In the genomic region with DNA sequence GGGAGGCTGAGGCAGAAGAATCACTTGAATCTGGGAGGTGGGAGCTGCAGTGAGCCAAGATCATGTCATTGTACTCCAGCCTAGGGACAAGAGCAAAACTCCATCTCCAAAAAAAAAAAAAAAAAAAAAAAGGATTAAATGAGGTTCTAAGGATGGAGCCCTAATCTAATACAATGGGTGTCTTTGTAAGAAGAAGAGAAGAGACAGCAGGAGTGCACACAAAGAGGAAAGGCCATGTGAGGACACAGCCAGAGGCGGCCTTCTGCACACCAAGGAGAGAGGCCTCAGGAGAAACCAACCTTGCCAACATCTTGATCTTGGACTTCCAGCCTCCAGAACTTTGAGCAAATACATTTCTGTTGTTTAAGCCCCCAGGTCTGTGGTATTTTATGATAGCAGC, we compare ENCODE assay signal across 24 cellular contexts.
"Had no signal": no experiment of that assay in that cellular context is flagged by ENCODE, and none has a peak within 500 bp of the region (broad histone marks: within the 10 kb centered on the region; RNA-seq: fewer than 3 reads in every experiment).

No MANE protein-coding gene starts in this region.

- H3K27ac Mint-ChIP-seq: activated naive CD4-positive, alpha-beta T cell treated with anti-CD3 and anti-CD28 coated beads for 36 hours; stimulated activated naive CD8-positive, alpha-beta T cell treated with anti-CD3 and anti-CD28 coated beads, Interleukin-15, Interleukin-2, amounts not matched to agents 100 ng/mL and 50 ng/mL, for 24 hours had no signal

- H3K27ac ChIP-seq: breast epithelium, colonic mucosa, esophagus muscularis mucosa, gastrocnemius medialis, suprapubic skin, tibial nerve, uterus, VCaP had no signal

- H3K36me3 ChIP-seq: breast epithelium, colonic mucosa, esophagus muscularis mucosa, gastrocnemius medialis, suprapubic skin, tibial nerve, uterus had no signal

- H3K4me3 Mint-ChIP-seq: activated naive CD4-positive, alpha-beta T cell treated with anti-CD3 and anti-CD28 coated beads for 36 hours; activated naive CD8-positive, alpha-beta T cell treated with anti-CD3 and anti-CD28 coated beads, Interleukin-2, amount 10 ng/mL, durations not matched to agents 7 days and 5 days; neural crest cell; stimulated activated naive CD8-positive, alpha-beta T cell treated with anti-CD3 and anti-CD28 coated beads, Interleukin-15, Interleukin-2, amounts not matched to agents 100 ng/mL and 50 ng/mL, for 24 hours had no signal

- H3K4me1 ChIP-seq: breast epithelium, colonic mucosa, esophagus muscularis mucosa, suprapubic skin, tibial nerve, uterus had no signal

- H3K27me3 ChIP-seq: breast epithelium, colonic mucosa, esophagus muscularis mucosa, gastrocnemius medialis, suprapubic skin, tibial nerve, uterus had no signal

- DNase-seq: activated CD4-positive, alpha-beta T cell treated with anti-CD3 and anti-CD28 coated beads, Interleukin-2, amount 50 U/mL, for 4 hours; activated CD4-positive, CD25-positive, alpha-beta regulatory T cell treated with anti-CD3 and anti-CD28 coated beads, Interleukin-2, amount 50 U/mL, for 72 hours; activated CD8-positive, alpha-beta memory T cell treated with anti-CD3 and anti-CD28 coated beads, Interleukin-2, amount 50 U/mL, for 48 hours; activated effector memory CD4-positive, alpha-beta T cell treated with Interleukin-2 at 50 U/mL for 16 hours; activated naive CD4-positive, alpha-beta T cell treated with anti-CD3 and anti-CD28 coated beads for 36 hours; activated naive CD8-positive, alpha-beta T cell treated with anti-CD3 and anti-CD28 coated beads, Interleukin-2, amount 10 ng/mL, durations not matched to agents 7 days and 5 days; activated T-cell treated with anti-CD3 and anti-CD28 coated beads, Interleukin-2, amount 50 U/mL, for 48 hours; amniotic stem cell; colonic mucosa; gastrocnemius medialis; hypothalamus; mucosa of descending colon; small intestine; stimulated activated CD4-positive, alpha-beta T cell treated with anti-CD3 and anti-CD28 coated beads, Interleukin-15, amount 100 ng/mL, for 24 hours; stimulated activated CD8-positive, alpha-beta memory T cell treated with anti-CD3 and anti-CD28 coated beads, Interleukin-4, amount 100 ng/mL, for 48 hours; uterus had no signal

- H3K27me3 Mint-ChIP-seq: activated naive CD8-positive, alpha-beta T cell treated with anti-CD3 and anti-CD28 coated beads, Interleukin-2, amount 10 ng/mL, durations not matched to agents 7 days and 5 days had no signal

- H3K9me3 Mint-ChIP-seq: activated naive CD8-positive, alpha-beta T cell treated with anti-CD3 and anti-CD28 coated beads, Interleukin-2, amount 10 ng/mL, durations not matched to agents 7 days and 5 days; neural crest cell had no signal

- H3K4me3 ChIP-seq: breast epithelium, colonic mucosa, esophagus muscularis mucosa, gastrocnemius medialis, mucosa of descending colon, suprapubic skin, tibial nerve, uterus had no signal

- H3K9me3 ChIP-seq: colonic mucosa, gastrocnemius medialis, suprapubic skin, uterus had no signal

- ATAC-seq: gastrocnemius medialis, mucosa of descending colon, sciatic nerve had no signal
